Comparison of ENCODE assay signal across 20 cellular contexts in genomic region chr14:86739761-86740160, GRCh38.
"Had no signal": no experiment of that assay in that cellular context is flagged by ENCODE, and none has a peak within 500 bp of the region (broad histone marks: within the 10 kb centered on the region; RNA-seq: fewer than 3 reads in every experiment).

No MANE protein-coding gene starts in this region.

- H3K4me2 ChIP-seq: hepatocyte had no signal

- H3K9me3 ChIP-seq: left lung, uterus had no signal

- DNase-seq: activated CD4-positive, alpha-beta T cell treated with anti-CD3 and anti-CD28 coated beads for 1 hour; activated CD4-positive, alpha-beta T cell treated with anti-CD3 and anti-CD28 coated beads, Interleukin-2, amount 50 U/mL, for 4 hours; activated effector memory CD4-positive, alpha-beta T cell treated with anti-CD3 and anti-CD28 coated beads, Interleukin-2, amount 50 U/mL, for 16 hours; activated naive CD4-positive, alpha-beta T cell treated with anti-CD3 and anti-CD28 coated beads, Interleukin-2, amount 50 U/mL, for 16 hours; activated T-cell treated with anti-CD3 and anti-CD28 coated beads, Interleukin-2, amount 50 U/mL, for 72 hours; aorta; brain microvascular endothelial cell; cortex of kidney; islet precursor cell; left lung; nephron progenitor cell; nucleus accumbens; stimulated activated CD4-positive, alpha-beta T cell treated with anti-CD3 and anti-CD28 coated beads, Interleukin-12 subunit alpha, Interleukin-12 subunit beta, amount 100 ng/mL, for 4 hours; stimulated activated CD4-positive, alpha-beta T cell treated with anti-CD3 and anti-CD28 coated beads, Interleukin-1b, Interleukin-23, amount 100 ng/mL, for 48 hours; uterus; WERI-Rb-1 had no signal

- H3K4me1 Mint-ChIP-seq: nephron progenitor cell had no signal

- H3K4me3 ChIP-seq: esophagus muscularis mucosa, hepatocyte, left lung, tibial nerve, uterus had no signal

- H3K27me3 Mint-ChIP-seq: stimulated activated naive CD8-positive, alpha-beta T cell treated with anti-CD3 and anti-CD28 coated beads, Interleukin-15, Interleukin-2, amounts not matched to agents 100 ng/mL and 50 ng/mL, for 24 hours had no signal

- H3K79me2 ChIP-seq: hepatocyte had no signal

- H3K27ac Mint-ChIP-seq: activated T-cell treated with anti-CD3 and anti-CD28 coated beads, Interleukin-2, amount 50 U/mL, for 72 hours; nephron progenitor cell; stimulated activated naive CD8-positive, alpha-beta T cell treated with anti-CD3 and anti-CD28 coated beads, Interleukin-15, Interleukin-2, amounts not matched to agents 100 ng/mL and 50 ng/mL, for 24 hours had no signal

- ATAC-seq: activated T-cell treated with anti-CD3 and anti-CD28 coated beads, Interleukin-2, amount 50 U/mL, for 72 hours; left lung had no signal

- H3K4me3 Mint-ChIP-seq: activated T-cell treated with anti-CD3 and anti-CD28 coated beads, Interleukin-2, amount 50 U/mL, for 72 hours; nephron progenitor cell; stimulated activated naive CD8-positive, alpha-beta T cell treated with anti-CD3 and anti-CD28 coated beads, Interleukin-15, Interleukin-2, amounts not matched to agents 100 ng/mL and 50 ng/mL, for 24 hours had no signal

- H3K4me1 ChIP-seq: esophagus muscularis mucosa, left lung, tibial nerve, uterus had no signal

- H3K27ac ChIP-seq: brain microvascular endothelial cell, esophagus muscularis mucosa, hepatocyte, left lung, tibial nerve, uterus, WERI-Rb-1 had no signal

- H3K36me3 ChIP-seq: brain microvascular endothelial cell, esophagus muscularis mucosa, left lung, tibial nerve, uterus, WERI-Rb-1 had no signal

- H3K27me3 ChIP-seq: brain microvascular endothelial cell, esophagus muscularis mucosa, hepatocyte, left lung, tibial nerve, uterus had no signal

- H2AFZ ChIP-seq: hepatocyte had no signal
